15 cellular contexts compared by ENCODE assay signal in genomic region chr11:10628506-10629236, GRCh38.
DNase-seq lines count a peak whose midpoint lies in the region; ATAC-seq, FAIRE-seq and TF ChIP-seq lines count a peak whose summit lies in the region.
"Had no signal": no experiment of that assay in that cellular context is flagged by ENCODE, and none has a peak within 500 bp of the region (broad histone marks: within the 10 kb centered on the region; RNA-seq: fewer than 3 reads in every experiment).

No MANE protein-coding gene starts in this region.

- no peak for ATAC-seq in activated CD4-positive, alpha-beta T cell treated with anti-CD3 and anti-CD28 coated beads for 36 hours
- ATAC-seq in activated CD8-positive, alpha-beta T cell treated with anti-CD3 and anti-CD28 coated beads, Interleukin-2, amount 10 ng/mL, durations not matched to agents 7 days and 5 days, result no peak
- ATAC-seq in sciatic nerve, result no peak
- no peak for ATAC-seq in HG03460 (IDR thresholded peaks at IDR 0.05; ENCODE audit: unreplicated experiment)
- no peak for ATAC-seq in omental fat pad (ENCODE audit: low FRiP score)
- no peak for ATAC-seq in HG02870 (IDR thresholded peaks at IDR 0.05; ENCODE audit: unreplicated experiment)
- ATAC-seq: A549, pancreas had no signal

- intact Hi-C loops in activated CD4-positive, alpha-beta T cell treated with anti-CD3 and anti-CD28 coated beads for 36 hours (cut with DNase I, micrococcal nuclease), result no loop called here
- intact Hi-C loops in sciatic nerve (cut with DNase I), result no loop called here

- H3K4me3 Mint-ChIP-seq in activated CD4-positive, alpha-beta T cell treated with anti-CD3 and anti-CD28 coated beads for 36 hours, result no peak overlapping the region
- no peak overlapping the region for H3K4me3 Mint-ChIP-seq in activated CD8-positive, alpha-beta T cell treated with anti-CD3 and anti-CD28 coated beads, Interleukin-2, amount 10 ng/mL, durations not matched to agents 7 days and 5 days
- H3K4me3 Mint-ChIP-seq: CD8-positive, alpha-beta memory T cell had no signal

- H3K9me3 Mint-ChIP-seq in activated CD4-positive, alpha-beta T cell treated with anti-CD3 and anti-CD28 coated beads for 36 hours (ENCODE audit: low read depth), result no peaks in the 10 kb centered on the region
- no peaks in the 10 kb centered on the region for H3K9me3 Mint-ChIP-seq in activated CD8-positive, alpha-beta T cell treated with anti-CD3 and anti-CD28 coated beads, Interleukin-2, amount 10 ng/mL, durations not matched to agents 7 days and 5 days (ENCODE audit: insufficient read depth)
- H3K9me3 Mint-ChIP-seq: CD8-positive, alpha-beta memory T cell had no signal

- no peak for TF ChIP-seq POLR2A in GM12892 (IDR thresholded peaks at IDR 0.05; ENCODE audit: low read depth, low read length)

- H3K27me3 Mint-ChIP-seq in activated CD4-positive, alpha-beta T cell treated with anti-CD3 and anti-CD28 coated beads for 36 hours, result no peaks in the 10 kb centered on the region
- no peaks in the 10 kb centered on the region for H3K27me3 Mint-ChIP-seq in activated CD8-positive, alpha-beta T cell treated with anti-CD3 and anti-CD28 coated beads, Interleukin-2, amount 10 ng/mL, durations not matched to agents 7 days and 5 days (ENCODE audit: low read depth)

- no peaks in the 10 kb centered on the region for H3K36me3 Mint-ChIP-seq in activated CD4-positive, alpha-beta T cell treated with anti-CD3 and anti-CD28 coated beads for 36 hours (ENCODE audit: low read depth)
- no peaks in the 10 kb centered on the region for H3K36me3 Mint-ChIP-seq in activated CD8-positive, alpha-beta T cell treated with anti-CD3 and anti-CD28 coated beads, Interleukin-2, amount 10 ng/mL, durations not matched to agents 7 days and 5 days (ENCODE audit: low read depth)
- H3K36me3 Mint-ChIP-seq: CD8-positive, alpha-beta memory T cell had no signal

- H3K27ac Mint-ChIP-seq in activated CD4-positive, alpha-beta T cell treated with anti-CD3 and anti-CD28 coated beads for 36 hours, result no peak overlapping the region
- no peak overlapping the region for H3K27ac Mint-ChIP-seq in activated CD8-positive, alpha-beta T cell treated with anti-CD3 and anti-CD28 coated beads, Interleukin-2, amount 10 ng/mL, durations not matched to agents 7 days and 5 days

- POLR2A ChIA-PET in activated CD4-positive, alpha-beta T cell treated with anti-CD3 and anti-CD28 coated beads for 36 hours (lab: Charles Lee), result no interaction called here
- POLR2A ChIA-PET in activated CD8-positive, alpha-beta T cell treated with anti-CD3 and anti-CD28 coated beads, Interleukin-2, amount 10 ng/mL, durations not matched to agents 7 days and 5 days (lab: Charles Lee), result no interaction called here

- peak; percentile 50 for FAIRE-seq in GM12892 (lab: Jason Lieb, UNC)
- FAIRE-seq: A549, pancreas had no signal

- H3K4me1 Mint-ChIP-seq in activated CD4-positive, alpha-beta T cell treated with anti-CD3 and anti-CD28 coated beads for 36 hours, result peaks cover 14% of the 10 kb centered on the region
- peaks cover 10% of the 10 kb centered on the region for H3K4me1 Mint-ChIP-seq in activated CD8-positive, alpha-beta T cell treated with anti-CD3 and anti-CD28 coated beads, Interleukin-2, amount 10 ng/mL, durations not matched to agents 7 days and 5 days (ENCODE audit: low read depth)

- TF ChIP-seq CTCF in omental fat pad (IDR thresholded peaks at IDR 0.05), result no peak

- CTCF ChIA-PET in activated CD4-positive, alpha-beta T cell treated with anti-CD3 and anti-CD28 coated beads for 36 hours (lab: Charles Lee), result interaction anchor here (1.4 kb wide), 1 partner anchor 11 kb away, joined by 5 read pairs; no protein-coding TSS in a partner anchor
- CTCF ChIA-PET in activated CD8-positive, alpha-beta T cell treated with anti-CD3 and anti-CD28 coated beads, Interleukin-2, amount 10 ng/mL, durations not matched to agents 7 days and 5 days (lab: Charles Lee), result no interaction called here

- DNase-seq in activated CD4-positive, alpha-beta T cell treated with anti-CD3 and anti-CD28 coated beads for 36 hours, result peak; percentile 24
- DNase-seq in activated CD4-positive, alpha-beta T cell treated with anti-CD3 and anti-CD28 coated beads, Interleukin-2, amount 50 U/mL, for 4 hours, result no peak
- DNase-seq in GM12892 (ENCODE audit: insufficient read length) (no peak), sciatic nerve (ENCODE audit: low spot score) (peak; percentile 37), omental fat pad (ENCODE audit: low spot score) (no peak)
- peak; percentile 48 for DNase-seq in activated CD8-positive, alpha-beta T cell treated with anti-CD3 and anti-CD28 coated beads, Interleukin-2, amount 10 ng/mL, durations not matched to agents 7 days and 5 days
- DNase-seq: CD8-positive, alpha-beta memory T cell; foreskin fibroblast; NCI-H1417 treated with DMSO at 0.1 percent for 48 hours; NCI-H2227 treated with DMSO at 0.1 percent for 48 hours; pancreas; Right ventricle myocardium superior had no signal

Comparison
In these comparisons a context has a peak if more than half of its experiments do, and no peak if none do; other contexts are left out.
1. DNase-seq: peak in activated CD4-positive, alpha-beta T cell treated with anti-CD3 and anti-CD28 coated beads for 36 hours (single experiment), activated CD8-positive, alpha-beta T cell treated with anti-CD3 and anti-CD28 coated beads, Interleukin-2, amount 10 ng/mL, durations not matched to agents 7 days and 5 days (single experiment) and sciatic nerve (single experiment); none in activated CD4-positive, alpha-beta T cell treated with anti-CD3 and anti-CD28 coated beads, Interleukin-2, amount 50 U/mL, for 4 hours (0 of 2), GM12892 (single experiment) and omental fat pad (single experiment).